In the genomic region with DNA sequence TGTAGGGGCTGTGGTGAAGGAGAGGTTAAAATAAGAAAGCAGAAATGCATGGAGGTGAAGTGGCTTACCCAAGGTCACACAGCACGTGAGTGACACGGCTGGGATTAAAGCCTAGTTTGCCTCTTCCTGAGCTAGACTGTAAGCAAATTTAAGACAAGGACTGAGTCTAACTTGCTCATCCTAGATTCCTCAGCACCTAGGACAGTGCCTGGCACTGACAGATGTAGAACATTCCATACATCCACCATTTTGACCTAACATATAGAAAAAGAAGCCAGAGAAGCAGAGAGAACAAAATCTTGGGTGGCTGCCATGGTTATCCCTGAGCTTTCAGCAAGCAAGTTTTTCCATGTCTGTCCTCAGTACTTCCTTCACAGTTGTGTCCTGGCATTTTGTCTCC, we compare ENCODE assay signal across 28 cellular contexts.
"Had no signal": no experiment of that assay in that cellular context is flagged by ENCODE, and none has a peak within 500 bp of the region (broad histone marks: within the 10 kb centered on the region; RNA-seq: fewer than 3 reads in every experiment).

No MANE protein-coding gene starts in this region.

- ATAC-seq: effector memory CD8-positive, alpha-beta T cell; esophagus mucosa; heart left ventricle; left lobe of liver; naive thymus-derived CD4-positive, alpha-beta T cell; psoas muscle; right cardiac atrium; stimulated activated memory B cell treated with anti-CD40 and anti-IgM and Interleukin-4, amounts not matched to agents 10 μg/mL and 1 μg/mL and 100 μg/mL, for 72 hours; stimulated activated naive CD8-positive, alpha-beta T cell treated with anti-CD3 and anti-CD28 coated beads, Interleukin-15, Interleukin-2, amounts not matched to agents 100 U/mL and 50 U/mL, for 24 hours had no signal

- H3K36me3 ChIP-seq: gastroesophageal sphincter, heart left ventricle, ovary, spleen, tibial artery had no signal

- H3K4me1 Mint-ChIP-seq: naive thymus-derived CD4-positive, alpha-beta T cell; nephron progenitor cell; stimulated activated memory B cell treated with anti-CD40 and anti-IgM and Interleukin-4, amounts not matched to agents 10 μg/mL and 1 μg/mL and 100 μg/mL, for 72 hours had no signal

- H3K27ac Mint-ChIP-seq: effector memory CD8-positive, alpha-beta T cell; naive thymus-derived CD4-positive, alpha-beta T cell; nephron progenitor cell; stimulated activated memory B cell treated with anti-CD40 and anti-IgM and Interleukin-4, amounts not matched to agents 10 μg/mL and 1 μg/mL and 100 μg/mL, for 72 hours; type B pancreatic cell had no signal

- H3K27ac ChIP-seq: epithelial cell of prostate, gastroesophageal sphincter, heart left ventricle, hepatocyte, ovary, psoas muscle, skin epidermis, spleen, testis, tibial artery had no signal

- DNase-seq: cortex of kidney; effector memory CD8-positive, alpha-beta T cell; foreskin fibroblast; heart left ventricle; kidney; mesenchymal stem cell; midbrain; naive thymus-derived CD4-positive, alpha-beta T cell; nephron progenitor cell; occipital lobe; ovary; posterior cingulate gyrus; right cardiac atrium; spleen; stimulated activated CD4-positive, alpha-beta T cell treated with anti-CD3 and anti-CD28 coated beads, Interleukin-4, amount 100 ng/mL, for 4 hours; stimulated activated naive CD8-positive, alpha-beta T cell treated with anti-CD3 and anti-CD28 coated beads, Interleukin-15, Interleukin-2, amounts not matched to agents 100 U/mL and 50 U/mL, for 24 hours; substantia nigra; testis; tibial artery had no signal

- H3K9me3 Mint-ChIP-seq: nephron progenitor cell; stimulated activated memory B cell treated with anti-CD40 and anti-IgM and Interleukin-4, amounts not matched to agents 10 μg/mL and 1 μg/mL and 100 μg/mL, for 72 hours; type B pancreatic cell had no signal

- H3K9me3 ChIP-seq: gastroesophageal sphincter, heart left ventricle, ovary, psoas muscle, spleen, testis, tibial artery had no signal

- H2AFZ ChIP-seq: hepatocyte had no signal

- H3K36me3 Mint-ChIP-seq: naive thymus-derived CD4-positive, alpha-beta T cell; stimulated activated memory B cell treated with anti-CD40 and anti-IgM and Interleukin-4, amounts not matched to agents 10 μg/mL and 1 μg/mL and 100 μg/mL, for 72 hours; type B pancreatic cell had no signal

- H3K4me3 ChIP-seq: gastroesophageal sphincter, heart left ventricle, hepatocyte, ovary, psoas muscle, skin epidermis, spleen, testis, tibial artery had no signal

- FAIRE-seq: kidney had no signal

- H3K4me3 Mint-ChIP-seq: effector memory CD8-positive, alpha-beta T cell; naive thymus-derived CD4-positive, alpha-beta T cell; nephron progenitor cell; stimulated activated memory B cell treated with anti-CD40 and anti-IgM and Interleukin-4, amounts not matched to agents 10 μg/mL and 1 μg/mL and 100 μg/mL, for 72 hours; type B pancreatic cell had no signal

- H3K4me1 ChIP-seq: gastroesophageal sphincter, heart left ventricle, psoas muscle, spleen, testis, tibial artery had no signal

- H3K4me2 ChIP-seq: hepatocyte had no signal

- H3K27me3 Mint-ChIP-seq: type B pancreatic cell had no signal

- H3K79me2 ChIP-seq: hepatocyte had no signal

- H3K27me3 ChIP-seq: gastroesophageal sphincter, hepatocyte, ovary, testis, tibial artery had no signal
